Comparison of ENCODE assay signal across 11 cellular contexts in the genomic region with DNA sequence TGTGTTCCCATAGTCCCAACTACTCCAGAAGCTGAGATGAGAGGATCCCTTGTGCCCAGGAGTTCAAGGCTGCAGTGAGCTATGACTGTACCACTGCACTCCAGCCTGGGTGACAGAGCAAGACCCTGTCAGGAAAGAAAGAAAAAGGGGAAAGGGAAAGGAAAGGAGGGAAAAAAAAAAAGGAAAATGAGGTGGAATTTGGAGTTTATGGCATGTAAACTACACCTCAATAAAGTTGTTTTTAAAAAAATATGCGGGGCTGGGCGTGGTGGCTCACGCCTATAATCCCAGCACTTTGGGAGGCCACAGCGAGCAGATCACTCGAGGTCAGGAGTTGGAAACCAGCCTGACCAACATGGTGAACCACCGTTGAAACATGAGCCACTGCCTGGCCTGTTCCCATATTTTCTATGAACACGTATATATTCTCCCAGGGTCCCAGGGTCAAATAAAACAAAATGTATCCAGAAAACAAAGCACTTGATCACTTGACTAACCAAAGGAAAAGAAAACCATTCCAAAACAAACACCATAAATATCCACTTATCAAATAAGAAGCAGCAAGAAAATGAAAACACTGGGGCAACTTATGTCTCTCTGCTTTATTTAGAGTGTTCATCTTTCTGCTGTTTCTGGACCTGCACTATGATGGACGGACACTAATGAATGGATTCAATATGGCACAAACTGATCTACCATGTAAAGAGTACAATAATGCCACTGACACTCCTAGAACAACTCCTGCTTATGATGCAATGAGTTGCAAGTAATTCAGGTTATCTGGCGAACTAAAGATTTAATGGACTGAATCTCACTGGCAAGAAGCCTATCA. TPM values are rescaled to one million over a fixed set of nuclear protein-coding genes. Genes with fewer than 3 reads are reported as not detected.
DNase-seq lines count a peak whose midpoint lies in the region; ATAC-seq and TF ChIP-seq lines count a peak whose summit lies in the region.
"Had no signal": no experiment of that assay in that cellular context is flagged by ENCODE, and none has a peak within 500 bp of the region (broad histone marks: within the 10 kb centered on the region; RNA-seq: fewer than 3 reads in every experiment).

No MANE protein-coding gene starts in this region.

- intact Hi-C loops in testis (cut with DNase I; ENCODE audit: low total_unique reads) = no loop called here
- intact Hi-C loops in mucosa of descending colon (cut with DNase I, micrococcal nuclease) = no loop called here

- H3K4me3 ChIP-seq in fibroblast of pulmonary artery (replicated peaks; ENCODE audit: low read depth, low read length) = no peak overlapping the region
- peak overlapping the region; percentile 2 to 34 for H3K4me3 ChIP-seq in testis
- no peak overlapping the region for H3K4me3 ChIP-seq in mucosa of descending colon
- H3K4me3 ChIP-seq: BLaER1 treated with 17β-estradiol and CSF1 and Interleukin-3, amounts not matched to agents 10 nM and 100 nM; SJCRH30 had no signal

- H3K9me3 Mint-ChIP-seq in activated naive CD4-positive, alpha-beta T cell treated with anti-CD3 and anti-CD28 coated beads, Interleukin-2, amount 10 ng/mL, durations not matched to agents 7 days and 5 days = no peaks in the 10 kb centered on the region
- no peaks in the 10 kb centered on the region for H3K9me3 Mint-ChIP-seq in activated CD4-positive, alpha-beta memory T cell treated with anti-CD3 and anti-CD28 coated beads, Interleukin-2, amount 10 ng/mL, durations not matched to agents 7 days and 5 days

- peaks cover 68% of the 10 kb centered on the region for H3K4me1 Mint-ChIP-seq in activated naive CD4-positive, alpha-beta T cell treated with anti-CD3 and anti-CD28 coated beads, Interleukin-2, amount 10 ng/mL, durations not matched to agents 7 days and 5 days
- H3K4me1 Mint-ChIP-seq in activated CD4-positive, alpha-beta memory T cell treated with anti-CD3 and anti-CD28 coated beads, Interleukin-2, amount 10 ng/mL, durations not matched to agents 7 days and 5 days = peaks cover 61% of the 10 kb centered on the region

- H3K36me3 ChIP-seq in testis (ENCODE audit: low read depth, missing control alignments) (no peaks in the 10 kb centered on the region), mucosa of descending colon (ENCODE audit: low read depth) (no peaks in the 10 kb centered on the region)
- H3K36me3 ChIP-seq: SJCRH30 had no signal

- POLR2A ChIA-PET in activated CD4-positive, alpha-beta memory T cell treated with anti-CD3 and anti-CD28 coated beads, Interleukin-2, amount 10 ng/mL, durations not matched to agents 7 days and 5 days (lab: Charles Lee) = no interaction called here

- 61 to 62% methylated on average over 9 of the region's 9 CpGs for WGBS in testis, 2 donors

- peak overlapping the region; percentile 56 for H3K27ac Mint-ChIP-seq in activated naive CD4-positive, alpha-beta T cell treated with anti-CD3 and anti-CD28 coated beads, Interleukin-2, amount 10 ng/mL, durations not matched to agents 7 days and 5 days
- peak overlapping the region; percentile 16 for H3K27ac Mint-ChIP-seq in activated CD4-positive, alpha-beta memory T cell treated with anti-CD3 and anti-CD28 coated beads, Interleukin-2, amount 10 ng/mL, durations not matched to agents 7 days and 5 days

- no peak for TF ChIP-seq CTCF in fibroblast of pulmonary artery (IDR thresholded peaks at IDR 0.05; ENCODE audit: low read length, missing control alignments)
- TF ChIP-seq CTCF in testis (IDR thresholded peaks at IDR 0.05) = no peak
- TF ChIP-seq CTCF in mucosa of descending colon (IDR thresholded peaks at IDR 0.05) = no peak

- peak overlapping the region; percentile 51 for H3K4me3 Mint-ChIP-seq in activated naive CD4-positive, alpha-beta T cell treated with anti-CD3 and anti-CD28 coated beads, Interleukin-2, amount 10 ng/mL, durations not matched to agents 7 days and 5 days
- H3K4me3 Mint-ChIP-seq in activated CD4-positive, alpha-beta memory T cell treated with anti-CD3 and anti-CD28 coated beads, Interleukin-2, amount 10 ng/mL, durations not matched to agents 7 days and 5 days = peak overlapping the region; percentile 63

- no peak for DNase-seq in activated naive CD4-positive, alpha-beta T cell treated with anti-CD3 and anti-CD28 coated beads, Interleukin-2, amount 10 ng/mL, durations not matched to agents 7 days and 5 days
- DNase-seq in activated naive CD4-positive, alpha-beta T cell treated with Interleukin-2 at 50 U/mL for 16 hours = no peak
- no peak for DNase-seq in activated CD4-positive, alpha-beta memory T cell treated with anti-CD3 and anti-CD28 coated beads, Interleukin-2, amount 10 ng/mL, durations not matched to agents 7 days and 5 days
- peak; percentile 53 for DNase-seq in fibroblast of pulmonary artery (ENCODE audit: low read depth)
- no peak for DNase-seq in testis
- DNase-seq in germinal center (ENCODE audit: low spot score) = no peak
- DNase-seq in mucosa of descending colon = no peak
- DNase-seq: NCI-H1092 had no signal

- H3K4me1 ChIP-seq in testis = no peaks in the 10 kb centered on the region
- H3K4me1 ChIP-seq in mucosa of descending colon (ENCODE audit: low read depth) = no peaks in the 10 kb centered on the region
- H3K4me1 ChIP-seq: BLaER1 treated with 17β-estradiol and CSF1 and Interleukin-3, amounts not matched to agents 10 nM and 100 nM; SJCRH30 had no signal

- H3K9me3 ChIP-seq in testis (no peaks in the 10 kb centered on the region), mucosa of descending colon (no peaks in the 10 kb centered on the region)
- H3K9me3 ChIP-seq: BLaER1 treated with 17β-estradiol and CSF1 and Interleukin-3, amounts not matched to agents 10 nM and 100 nM; SJCRH30 had no signal

- peaks cover 24% of the 10 kb centered on the region for H3K36me3 Mint-ChIP-seq in activated naive CD4-positive, alpha-beta T cell treated with anti-CD3 and anti-CD28 coated beads, Interleukin-2, amount 10 ng/mL, durations not matched to agents 7 days and 5 days
- peaks cover 22% of the 10 kb centered on the region for H3K36me3 Mint-ChIP-seq in activated CD4-positive, alpha-beta memory T cell treated with anti-CD3 and anti-CD28 coated beads, Interleukin-2, amount 10 ng/mL, durations not matched to agents 7 days and 5 days (ENCODE audit: low read depth)

- H3K27me3 Mint-ChIP-seq in activated naive CD4-positive, alpha-beta T cell treated with anti-CD3 and anti-CD28 coated beads, Interleukin-2, amount 10 ng/mL, durations not matched to agents 7 days and 5 days = no peaks in the 10 kb centered on the region
- H3K27me3 Mint-ChIP-seq in activated CD4-positive, alpha-beta memory T cell treated with anti-CD3 and anti-CD28 coated beads, Interleukin-2, amount 10 ng/mL, durations not matched to agents 7 days and 5 days = peaks cover 4% of the 10 kb centered on the region

- CTCF ChIA-PET in activated naive CD4-positive, alpha-beta T cell treated with anti-CD3 and anti-CD28 coated beads, Interleukin-2, amount 10 ng/mL, durations not matched to agents 7 days and 5 days (lab: Charles Lee) = no interaction called here
- CTCF ChIA-PET in activated CD4-positive, alpha-beta memory T cell treated with anti-CD3 and anti-CD28 coated beads, Interleukin-2, amount 10 ng/mL, durations not matched to agents 7 days and 5 days (lab: Charles Lee) = no interaction called here

- ATAC-seq in GM21786 (IDR thresholded peaks at IDR 0.05; ENCODE audit: unreplicated experiment) (no peak), mucosa of descending colon (no peak)

- no peak for TF ChIP-seq POLR2A in testis (IDR thresholded peaks at IDR 0.05)

- H3K27me3 ChIP-seq in testis = no peaks in the 10 kb centered on the region
- H3K27me3 ChIP-seq: BLaER1 treated with 17β-estradiol and CSF1 and Interleukin-3, amounts not matched to agents 10 nM and 100 nM; SJCRH30 had no signal

- no peak overlapping the region for H3K27ac ChIP-seq in testis
- H3K27ac ChIP-seq: BLaER1 treated with 17β-estradiol and CSF1 and Interleukin-3, amounts not matched to agents 10 nM and 100 nM; SJCRH30 had no signal

RNA-seq across cellular contexts. Expression of a gene that starts 56.8 kb away (rescaled TPM):
- total RNA-seq in activated CD4-positive, alpha-beta memory T cell treated with anti-CD3 and anti-CD28 coated beads, Interleukin-2, amount 10 ng/mL, durations not matched to agents 7 days and 5 days = 10 to 100 TPM; 43.7 to 45.0 TPM
- total RNA-seq in testis (10 to 100 TPM; 40.9 to 51.9 TPM), mucosa of descending colon (10 to 100 TPM; 29.9 to 39.2 (median 33.4) TPM)
- polyA plus RNA-seq in testis (ENCODE audit: insufficient read depth, low read depth, low replicate concordance) = 43.3 TPM

Comparison
In these comparisons a context has a peak if more than half of its experiments do, and no peak if none do; other contexts are left out.
1. H3K4me3 ChIP-seq: peak in testis (2 of 2); none in fibroblast of pulmonary artery (single experiment) and mucosa of descending colon (single experiment).